In the genomic region with DNA sequence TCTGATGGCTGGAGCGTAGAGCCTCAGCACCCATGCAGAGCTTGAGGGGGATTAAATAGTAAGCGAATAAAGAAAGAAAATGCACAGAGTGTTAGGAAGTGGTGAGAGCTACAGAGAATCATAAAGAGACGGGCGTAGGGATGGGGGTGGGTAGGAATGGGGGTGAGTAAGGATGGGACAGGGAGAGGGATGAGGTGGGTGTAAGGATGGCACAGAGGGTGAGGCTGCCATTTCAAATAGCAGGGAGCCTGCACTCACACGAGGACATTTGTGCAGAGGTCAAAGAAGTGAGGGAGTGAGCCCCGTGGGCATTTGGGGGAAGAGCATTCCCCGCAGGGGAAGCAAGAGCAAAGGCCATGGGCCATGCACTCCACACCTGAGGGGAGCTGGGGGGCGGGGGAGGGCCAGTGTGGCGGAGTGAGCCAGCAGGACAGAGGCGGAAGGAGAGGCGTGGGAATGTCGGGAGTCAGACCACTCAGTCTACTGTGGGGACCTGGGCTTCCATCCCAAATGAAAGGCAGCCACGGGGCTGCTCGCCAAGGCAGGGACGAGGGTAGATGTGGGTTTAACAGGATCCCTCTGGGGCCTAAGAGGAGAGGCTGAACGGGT, we compare ENCODE assay signal across 19 cellular contexts.
"Had no signal": no experiment of that assay in that cellular context is flagged by ENCODE, and none has a peak within 500 bp of the region (broad histone marks: within the 10 kb centered on the region; RNA-seq: fewer than 3 reads in every experiment).

No MANE protein-coding gene starts in this region.

- H3K27ac Mint-ChIP-seq: mesothelial cell of epicardium; natural killer cell; stimulated activated memory B cell treated with anti-CD40 and anti-IgM and Interleukin-4, amounts not matched to agents 10 μg/mL and 1 μg/mL and 100 μg/mL, for 72 hours; stimulated activated naive CD8-positive, alpha-beta T cell treated with anti-CD3 and anti-CD28 coated beads, Interleukin-15, Interleukin-2, amounts not matched to agents 100 ng/mL and 50 ng/mL, for 24 hours had no signal

- H3K4me1 Mint-ChIP-seq: stimulated activated memory B cell treated with anti-CD40 and anti-IgM and Interleukin-4, amounts not matched to agents 10 μg/mL and 1 μg/mL and 100 μg/mL, for 72 hours had no signal

- H3K9me3 Mint-ChIP-seq: mesothelial cell of epicardium; natural killer cell; stimulated activated memory B cell treated with anti-CD40 and anti-IgM and Interleukin-4, amounts not matched to agents 10 μg/mL and 1 μg/mL and 100 μg/mL, for 72 hours; stimulated activated naive CD8-positive, alpha-beta T cell treated with anti-CD3 and anti-CD28 coated beads, Interleukin-15, Interleukin-2, amounts not matched to agents 100 ng/mL and 50 ng/mL, for 24 hours had no signal

- ATAC-seq: left lobe of liver; stimulated activated memory B cell treated with anti-CD40 and anti-IgM and Interleukin-4, amounts not matched to agents 10 μg/mL and 1 μg/mL and 100 μg/mL, for 72 hours had no signal

- DNase-seq: cerebellar nuclear complex; effector CD4-positive, alpha-beta T cell; foreskin melanocyte; mammary epithelial cell; natural killer cell; retina; spleen; stimulated activated CD4-positive, alpha-beta T cell treated with anti-CD3 and anti-CD28 coated beads, Interleukin-15, amount 100 ng/mL, for 24 hours; stimulated activated CD4-positive, alpha-beta T cell treated with anti-CD3 and anti-CD28 coated beads, Interleukin-1b, Interleukin-23, amount 100 ng/mL, for 48 hours; stimulated activated CD4-positive, alpha-beta T cell treated with anti-CD3 and anti-CD28 coated beads, Interleukin-4, amount 100 ng/mL, for 24 hours; tibial artery had no signal

- H3K9ac ChIP-seq: parathyroid adenoma had no signal

- H3K79me2 ChIP-seq: hepatocyte, parathyroid adenoma had no signal

- H3K4me3 Mint-ChIP-seq: mesothelial cell of epicardium; natural killer cell; stimulated activated memory B cell treated with anti-CD40 and anti-IgM and Interleukin-4, amounts not matched to agents 10 μg/mL and 1 μg/mL and 100 μg/mL, for 72 hours; stimulated activated naive CD8-positive, alpha-beta T cell treated with anti-CD3 and anti-CD28 coated beads, Interleukin-15, Interleukin-2, amounts not matched to agents 100 ng/mL and 50 ng/mL, for 24 hours had no signal

- H3K4me2 ChIP-seq: hepatocyte had no signal

- H2AFZ ChIP-seq: hepatocyte, parathyroid adenoma had no signal

- H3K27ac ChIP-seq: hepatocyte, parathyroid adenoma, prostate gland, tibial artery had no signal

- FAIRE-seq: colon had no signal

- H3K27me3 Mint-ChIP-seq: stimulated activated naive CD8-positive, alpha-beta T cell treated with anti-CD3 and anti-CD28 coated beads, Interleukin-15, Interleukin-2, amounts not matched to agents 100 ng/mL and 50 ng/mL, for 24 hours had no signal

- H3K36me3 ChIP-seq: prostate gland, spleen, tibial artery had no signal

- H3K36me3 Mint-ChIP-seq: mesothelial cell of epicardium; natural killer cell; stimulated activated memory B cell treated with anti-CD40 and anti-IgM and Interleukin-4, amounts not matched to agents 10 μg/mL and 1 μg/mL and 100 μg/mL, for 72 hours had no signal

- H3K4me3 ChIP-seq: hepatocyte, prostate gland, spleen, tibial artery had no signal

- H3K27me3 ChIP-seq: hepatocyte, spleen had no signal

- H3K9me3 ChIP-seq: prostate gland, spleen, tibial artery had no signal
